ENCODE assay signal across 8 cellular contexts in the genomic region with DNA sequence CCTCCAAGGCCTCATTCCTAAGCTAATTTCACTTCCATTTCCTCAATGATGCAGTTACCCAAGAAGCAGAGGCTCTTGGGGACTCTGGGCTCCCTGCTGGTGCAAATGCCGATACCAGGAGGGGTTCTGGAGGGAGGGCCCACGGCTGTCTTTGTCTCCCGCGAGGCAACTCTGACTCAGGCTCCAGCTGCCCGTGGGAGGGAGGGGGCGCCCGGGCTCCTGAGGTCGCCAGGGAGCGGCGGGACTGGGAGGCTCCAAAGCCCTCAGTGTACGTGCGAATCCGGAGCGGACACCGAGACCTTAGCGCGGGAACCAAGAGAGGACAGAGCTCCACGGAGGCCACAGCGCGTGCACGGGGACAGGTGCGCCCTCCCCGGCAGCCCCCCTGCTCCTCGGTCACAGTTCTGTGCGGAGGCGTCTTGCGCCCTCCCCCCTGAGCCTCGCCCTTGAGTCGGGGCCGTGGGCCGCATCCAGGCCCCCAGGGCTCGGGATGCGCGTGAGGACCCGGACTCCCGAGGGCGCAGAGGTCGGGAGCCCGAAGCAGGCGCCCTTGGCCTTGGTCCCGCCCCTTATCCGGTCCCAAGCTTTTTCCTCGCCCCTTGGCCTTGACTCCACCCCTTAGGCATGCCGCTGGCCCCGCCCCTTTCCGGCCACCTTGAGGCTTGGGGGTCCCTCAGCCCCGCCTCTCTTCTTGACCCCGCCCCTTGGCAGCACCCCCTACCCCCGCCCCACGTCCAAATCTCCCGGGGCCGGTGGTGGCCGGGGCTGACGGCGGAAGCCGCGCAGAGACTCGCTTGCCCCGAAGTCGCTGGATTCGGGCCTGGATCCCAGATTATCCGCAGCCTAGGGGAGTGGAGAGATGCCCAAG. TPM values are rescaled to one million over a fixed set of nuclear protein-coding genes. Genes with fewer than 3 reads are reported as not detected.
DNase-seq lines count a peak whose midpoint lies in the region; ATAC-seq, FAIRE-seq and TF ChIP-seq lines count a peak whose summit lies in the region.

No MANE protein-coding gene starts in this region.

- H3K4me1 ChIP-seq in pancreas = peaks cover 0 to 9% (median 8%) of the 10 kb centered on the region in 3 donors
- 0 out of 2 replicates have a peak, but pooled peaks cover 8% of the 10 kb centered on the region for H3K4me1 ChIP-seq in SJCRH30

- H3K4me3 ChIP-seq in pancreas (peak overlapping the region; percentile 10 to 48 (median 35)), SJCRH30 (no peak overlapping the region)

- no peak for TF ChIP-seq CTCF in pancreas (IDR thresholded peaks at IDR 0.05)

- WGBS in pancreas, 2 donors = 6% methylated on average over 55 to 62 of the region's 62 CpGs

- peak; percentile 56 for ATAC-seq in GM19324 (IDR thresholded peaks at IDR 0.05; ENCODE audit: low FRiP score, unreplicated experiment)
- ATAC-seq in HG03565 (IDR thresholded peaks at IDR 0.05; ENCODE audit: unreplicated experiment) = peak; percentile 35
- ATAC-seq in pancreas = peak; percentile 48 to 84 (median 64)
- ATAC-seq in HG03469 (IDR thresholded peaks at IDR 0.05; ENCODE audit: unreplicated experiment) = no peak

- no peaks in the 10 kb centered on the region for H3K9me3 ChIP-seq in pancreas
- no peaks in the 10 kb centered on the region for H3K9me3 ChIP-seq in SJCRH30 (replicated peaks)

- intact Hi-C loops in pancreas (cut with DNase I) = no loop called here

- peak; percentile 90 for DNase-seq in CD1c-positive myeloid dendritic cell (ENCODE audit: extremely low spot score)
- peak; percentile 26 for DNase-seq in activated T-cell treated with anti-CD3 and anti-CD28 coated beads for 1 hour (ENCODE audit: low read depth)
- DNase-seq in germinal center (ENCODE audit: low spot score) = peak; percentile 88
- DNase-seq in pancreas = peak; percentile 32 to 76 (median 58)
- DNase-seq in SJCRH30 = no peak

- peaks cover 0 to 9% (median 4%) of the 10 kb centered on the region in 4 donors for H3K27me3 ChIP-seq in pancreas
- peaks cover 5% of the 10 kb centered on the region; the same call in 1 of the 2 replicates for H3K27me3 ChIP-seq in SJCRH30

- H3K27ac ChIP-seq in pancreas (no peak overlapping the region), SJCRH30 (no peak overlapping the region)

- FAIRE-seq in pancreas (lab: Jason Lieb, UNC) = no peak

- H3K36me3 ChIP-seq in pancreas (no peaks in the 10 kb centered on the region), SJCRH30 (no peaks in the 10 kb centered on the region)

RNA-seq across cellular contexts. Expression of a gene that starts 4.7 kb away (rescaled TPM):
- not detected for total RNA-seq in pancreas
- polyA plus RNA-seq in pancreas = not detected
- total RNA-seq in SJCRH30 (2014; rRNA removed; shearing (Covaris generic)) = not detected in 2 replicates

RNA-seq across cellular contexts. Expression of a gene that starts 7.0 kb away (rescaled TPM):
- total RNA-seq in pancreas = under 1 TPM in 4 of 6 donors, not detected in 2; 0.06 to 0.14 (median 0.12) TPM
- polyA plus RNA-seq in pancreas = under 1 TPM; 0.04 to 0.05 TPM
- total RNA-seq in SJCRH30 (2014; rRNA removed; shearing (Covaris generic)) = 0.94 and 1.8 TPM in 2 replicates

RNA-seq across cellular contexts. Expression of a gene that starts 27.4 kb away (rescaled TPM):
- 1 to 10 TPM in 1 of 6 donors, under 1 TPM in 5; 0.23 to 1.7 (median 0.65) TPM for total RNA-seq in pancreas
- under 1 TPM; 0.14 to 0.65 TPM for polyA plus RNA-seq in pancreas
- 60.6 and 60.9 TPM in 2 replicates for total RNA-seq in SJCRH30 (2014; rRNA removed; shearing (Covaris generic))

RNA-seq across cellular contexts. Expression of a gene that starts 49.7 kb away (rescaled TPM):
- total RNA-seq in pancreas = 1 to 10 TPM in 3 of 6 donors, under 1 TPM in 3; 0.22 to 1.6 (median 0.97) TPM
- 1 to 10 TPM; 1.9 to 8.5 TPM for polyA plus RNA-seq in pancreas
- total RNA-seq in SJCRH30 (2014; rRNA removed; shearing (Covaris generic)) = 1.1 TPM in 2 replicates

Comparison
In these comparisons a context has a peak if more than half of its experiments do, and no peak if none do; other contexts are left out.
1. DNase-seq: peak in CD1c-positive myeloid dendritic cell (single experiment), activated T-cell treated with anti-CD3 and anti-CD28 coated beads for 1 hour (single experiment), germinal center (single experiment) and pancreas (6 of 6); none in SJCRH30 (0 of 2).
2. RNA of a gene that starts 27.4 kb away (total RNA-seq): 60.6 to 60.9 TPM in SJCRH30; 0.23 to 1.7 TPM in pancreas; every median in the first group is over 10 times any median in the second.